Comparison of ENCODE assay signal across 12 cellular contexts in the genomic region with DNA sequence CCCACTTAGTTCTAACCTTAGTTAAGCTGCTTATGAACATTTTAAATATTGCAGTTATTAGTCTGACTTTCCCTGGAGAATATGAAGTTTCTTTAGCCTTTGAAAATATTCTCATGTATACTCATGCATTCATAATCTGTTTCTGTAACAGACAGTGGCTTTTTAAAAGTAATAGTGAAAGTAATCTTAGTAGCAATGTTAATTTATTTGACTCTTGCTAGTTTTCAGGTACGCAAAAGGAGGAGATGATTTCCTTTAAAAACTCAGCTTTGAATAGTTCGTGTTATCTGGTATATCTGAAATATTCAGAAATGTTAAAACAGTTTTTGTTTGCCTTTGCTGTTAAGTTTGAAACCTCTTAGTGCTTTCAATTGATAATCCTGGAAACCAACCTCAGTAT. TPM values are rescaled to one million over a fixed set of nuclear protein-coding genes. Genes with fewer than 3 reads are reported as not detected.
A peak's percentile ranks its signal among the peaks of the same experiment; 100 is the strongest.
DNase-seq lines count a peak whose midpoint lies in the region; ATAC-seq, FAIRE-seq and TF ChIP-seq lines count a peak whose summit lies in the region.
"Had no signal": no experiment of that assay in that cellular context is flagged by ENCODE, and none has a peak within 500 bp of the region (broad histone marks: within the 10 kb centered on the region; RNA-seq: fewer than 3 reads in every experiment).

No MANE protein-coding gene starts in this region.

- POLR2A ChIA-PET in GM12878 (lab: Charles Lee) (interaction anchor here (0.5 to 8.0 kb wide), 7 partner anchors 22 to 537 kb away, joined by 3 to 85 read pairs (median 5); partner anchors contain the start of gene NDUFV2), HEK293T (lab: Yijun Ruan, JAX) (no interaction called here)

- no peak for TF ChIP-seq RAD21 in GM12878 (IDR thresholded peaks at IDR 0.05; ENCODE audit: insufficient read depth, low read depth, low read length)

- H3K79me2 ChIP-seq in GM12878 (ENCODE audit: control insufficient read depth, insufficient read depth, low read length), result peaks cover 84% of the 10 kb centered on the region

- H3K4me2 ChIP-seq in BLaER1 (peak overlapping the region; percentile 81; the same call in 1 of the 2 replicates), GM12878 (ENCODE audit: control insufficient read depth, insufficient read depth) (peak overlapping the region; percentile 97)

- WGBS in GM12878 (ENCODE audit: insufficient coverage, insufficient replicate concordance, low lambda C conversion rate, missing lambda C conversion rate), result 0% methylated on average over 2 of the region's 2 CpGs

- no peaks in the 10 kb centered on the region for H3K9me3 Mint-ChIP-seq in naive B cell

- no peak for TF ChIP-seq CTCF in GM12878 (IDR thresholded peaks at IDR 0.05 in 2 of 3, conservative IDR thresholded peaks at IDR 0.05 in 1 of 3; ENCODE audit: control insufficient read depth in 2 of 3, extremely low read depth in 1 of 3, insufficient read depth in 1 of 3, low read depth in 3 of 3, low read length in 3 of 3)

- FAIRE-seq in GM12878 (lab: Jason Lieb, UNC), result no peak
- FAIRE-seq: pancreas had no signal

- in situ Hi-C loops in GM12878 (cut with MboI) (loop anchor here (10.0 kb wide), 1 partner anchor 436 kb away; the partner anchor contains the start of gene MTCL1), ACHN (cut with HindIII; ENCODE audit: low pct_ligation_motif_present, low pct_unique_long_range_greater_than_20kb, low sequenced_read_pairs) (no loop called here)

- RAD21 ChIA-PET in GM12878 (lab: Charles Lee; ENCODE audit: unreplicated experiment), result interaction anchor here (0.8 to 6.9 kb wide), 10 partner anchors 14 to 74 kb away, joined by 3 to 73 read pairs (median 16); partner anchors contain the start of gene NDUFV2

- SMC1A ChIA-PET in GM12878 (lab: Charles Lee; ENCODE audit: uncharacterized antibody, unreplicated experiment), result interaction anchor here (1.5 to 11.5 kb wide), 12 partner anchors 9 to 73 kb away, joined by 5 to 137 read pairs (median 28); partner anchors contain the start of gene NDUFV2

- CTCF ChIA-PET in GM12878 (lab: Yijun Ruan, JAX), result interaction anchor here (0.8 to 9.9 kb wide), 9 partner anchors 15 to 78 kb away, joined by 3 to 95 read pairs (median 9); partner anchors contain the start of gene NDUFV2
- CTCF ChIA-PET in HEK293T (lab: Yijun Ruan, JAX), result no interaction called here

- no peaks in the 10 kb centered on the region for H3K36me3 ChIP-seq in BLaER1
- no peaks in the 10 kb centered on the region for H3K36me3 ChIP-seq in KOPT-K1 (ENCODE audit: insufficient read depth, low read length)
- H3K36me3 ChIP-seq in GM12878 (ENCODE audit: control insufficient read depth in 2 of 2, insufficient read depth in 2 of 2, low read length in 1 of 2), result no peaks in the 10 kb centered on the region
- H3K36me3 ChIP-seq: pancreas had no signal

- H3K9me3 ChIP-seq in BLaER1, result no peaks in the 10 kb centered on the region
- H3K9me3 ChIP-seq in KOPT-K1 (ENCODE audit: insufficient read depth, low read length, poor library complexity, severe bottlenecking), result no peaks in the 10 kb centered on the region
- no peaks in the 10 kb centered on the region for H3K9me3 ChIP-seq in GM12878 (replicated peaks; ENCODE audit: control insufficient read depth, insufficient read depth, low read length)
- H3K9me3 ChIP-seq: Caco-2, pancreas had no signal

- H3K9ac ChIP-seq in BLaER1, result no peak overlapping the region; the same call in 1 of the 2 replicates
- peak overlapping the region; percentile 17; the same call in 1 of the 2 replicates for H3K9ac ChIP-seq in GM12878 (ENCODE audit: control insufficient read depth, insufficient read depth, low read length)

- peaks cover 46 to 75% (median 57%) of the 10 kb centered on the region in 3 donors for H3K4me1 Mint-ChIP-seq in naive B cell

- H3K27ac ChIP-seq in BLaER1 (no peak overlapping the region), KOPT-K1 (ENCODE audit: low read depth, low read length, poor library complexity, severe bottlenecking) (peak overlapping the region; percentile 30), GM12878 (ENCODE audit: control insufficient read depth, insufficient read depth) (peak overlapping the region; percentile 73)

- no peak for TF ChIP-seq EP300 in GM12878 (IDR thresholded peaks at IDR 0.05; ENCODE audit: borderline replicate concordance in 1 of 2, control insufficient read depth in 1 of 2, low read depth in 2 of 2, low read length in 2 of 2)

- H3K27ac Mint-ChIP-seq in naive B cell, result peak overlapping the region; percentile 29 to 98 (median 64)

- H2AFZ ChIP-seq in GM12878 (ENCODE audit: control insufficient read depth, low read depth, low read length), result no peak overlapping the region

- H3K4me1 ChIP-seq in BLaER1 (peaks cover 46% of the 10 kb centered on the region), GM12878 (ENCODE audit: control insufficient read depth, insufficient read depth, low read length) (peaks cover 28% of the 10 kb centered on the region; the same call in 1 of the 2 replicates)

- intact Hi-C loops in GM12878 (cut with micrococcal nuclease; ENCODE audit: unreplicated experiment), result loop anchor here (5.0 to 10.0 kb wide), 4 partner anchors 212 to 536 kb away; partner anchors contain the start of gene RAB12

- TF ChIP-seq POLR2A in GM12878 (IDR thresholded peaks at IDR 0.05; ENCODE audit: low read depth, low read length), result no peak

- H3K4me3 ChIP-seq in BLaER1 (no peak overlapping the region), GM12878 (peak overlapping the region; percentile 70)

- no peaks in the 10 kb centered on the region for H3K36me3 Mint-ChIP-seq in naive B cell

- H4K20me1 ChIP-seq in BLaER1 (peaks cover 78% of the 10 kb centered on the region), GM12878 (ENCODE audit: control insufficient read depth, insufficient read depth) (no peaks in the 10 kb centered on the region)

- peak overlapping the region; percentile 33 to 92 (median 78) for H3K4me3 Mint-ChIP-seq in naive B cell

- H3K27me3 Mint-ChIP-seq in naive B cell, result no peaks in the 10 kb centered on the region

- ATAC-seq in GM12878, result no peak
- no peak for ATAC-seq in naive B cell (ENCODE audit: low read depth in 2 of 2)
- no peak for ATAC-seq in GM21737 (IDR thresholded peaks at IDR 0.05; ENCODE audit: unreplicated experiment)
- ATAC-seq: pancreas had no signal

- no TSS peak for BruUV-seq in GM12878 (replicated peaks; lab: Mats Ljungman, UMichigan)

- DNase-seq in GM12878 (ENCODE audit: low read depth, low spot score) (no peak), naive B cell (no peak), ACHN (no peak), HEK293T (ENCODE audit: extremely low spot score) (no peak), nucleus accumbens (lab: John Stamatoyannopoulos, UW) (no peak)
- DNase-seq: anterior cingulate cortex, Caco-2, head of caudate nucleus, pancreas had no signal

- H3K27me3 ChIP-seq in BLaER1 (no peaks in the 10 kb centered on the region), GM12878 (replicated peaks in 1 of 2; ENCODE audit: control insufficient read depth in 2 of 2, insufficient read depth in 2 of 2, low read length in 1 of 2) (no peaks in the 10 kb centered on the region)
- H3K27me3 ChIP-seq: pancreas had no signal

TF ChIP-seq in GM12878, 131 proteins besides CTCF, POLR2A, EP300 and RAD21 (continues in another document):
- no peak for TF ChIP-seq MYB (IDR thresholded peaks at IDR 0.05; ENCODE audit: borderline replicate concordance, low read depth, low read length)
- no peak for TF ChIP-seq NRF1 (conservative IDR thresholded peaks at IDR 0.05; ENCODE audit: low read depth, low read length)

TF ChIP-seq in HEK293T, 16 proteins besides CTCF, POLR2A, EP300 and RAD21 (continues in another document):
- TF ChIP-seq TARDBP (IDR thresholded peaks at IDR 0.05), result no peak
- TF ChIP-seq ZNF384 (IDR thresholded peaks at IDR 0.05), result no peak
- TF ChIP-seq SUZ12 (IDR thresholded peaks at IDR 0.05), result no peak
- TF ChIP-seq BHLHE40 (IDR thresholded peaks at IDR 0.05; ENCODE audit: borderline replicate concordance), result no peak
- TF ChIP-seq ARNT (IDR thresholded peaks at IDR 0.05), result no peak

RNA-seq across cellular contexts. Expression of gene ANKRD12, which starts 3.8 kb away (rescaled TPM):
- 66.1 and 85.1 TPM in 2 replicates for total RNA-seq in GM12878 (2013; cell fraction: nucleolus; rRNA removed)
- total RNA-seq in GM12878 (2014; rRNA removed), result 18.6 and 22.1 TPM in 2 replicates
- total RNA-seq in GM12878 (2014; rRNA removed; fragmentation: Illumina TruSeq; extraction: Trizol), result 30.4 and 33.2 TPM in 2 replicates
- total RNA-seq in GM12878 (2021), result 30.6 and 34.4 TPM in 2 replicates
- 9.0 TPM for polyA plus RNA-seq in GM12878 (2011; ENCODE audit: low read depth)
- 11.5 and 18.3 TPM in 2 replicates for polyA plus RNA-seq in GM12878 (2011; rRNA removed)
- 2.4 and 3.1 TPM in 2 replicates for polyA plus RNA-seq in GM12878 (2011; cell fraction: cytosol; rRNA removed)
- polyA plus RNA-seq in GM12878 (2011; cell fraction: nucleus; rRNA removed), result 16.5 and 21.3 TPM in 2 replicates
- 20.4 and 26.0 TPM in 2 replicates for polyA plus RNA-seq in GM12878 (2012)
- polyA plus RNA-seq in GM12878 (2014; fragmentation: Illumina TruSeq; extraction: Trizol), result 20.2 and 23.9 TPM in 2 replicates
- polyA plus RNA-seq in GM12878 (2014; fragmentation: Nextera tagmentation; extraction: Ambion mirVana), result 10 to 100 TPM; 20.0 to 20.3 TPM
- polyA plus RNA-seq in GM12878 (2014; rRNA removed), result 5.9 and 7.3 TPM in 2 replicates
- polyA plus RNA-seq in GM12878 (2016; fragmentation: Nextera tagmentation; extraction: Ambion mirVana), result 10 to 100 TPM; 40.9 to 45.7 TPM
- 36.3 and 78.0 TPM in 2 replicates for polyA minus RNA-seq in GM12878 (2011; rRNA and poly(A)+ RNA removed)
- polyA minus RNA-seq in GM12878 (2011; cell fraction: cytosol; rRNA and poly(A)+ RNA removed), result 27.7 and 29.5 TPM in 2 replicates
- polyA minus RNA-seq in GM12878 (2011; cell fraction: nucleus; rRNA and poly(A)+ RNA removed), result 27.1 and 40.9 TPM in 2 replicates
- 10 to 100 TPM in 5 of 6 donors, 1 to 10 TPM in 1; 6.7 to 93.9 (median 27.4) TPM for polyA plus RNA-seq in naive B cell (ENCODE audit: low read depth in 6 of 6)

RNA-seq across cellular contexts. Expression of gene NDUFV2, which starts 37.9 kb away (rescaled TPM):
- 299 and 306 TPM in 2 replicates for total RNA-seq in GM12878 (2013; cell fraction: nucleolus; rRNA removed)
- total RNA-seq in GM12878 (2014; rRNA removed) (321 and 329 TPM in 2 replicates), GM12878 (2014; rRNA removed; fragmentation: Illumina TruSeq; extraction: Trizol) (278 and 282 TPM in 2 replicates), GM12878 (2021) (254 and 267 TPM in 2 replicates)
- 211 TPM for polyA plus RNA-seq in GM12878 (2011; ENCODE audit: low read depth)
- polyA plus RNA-seq in GM12878 (2011; rRNA removed) (236 and 300 TPM in 2 replicates), GM12878 (2014; fragmentation: Illumina TruSeq; extraction: Trizol) (290 and 321 TPM in 2 replicates), GM12878 (2014; fragmentation: Nextera tagmentation; extraction: Ambion mirVana) (100 to 1,000 TPM; 409 to 471 TPM), GM12878 (2014; rRNA removed) (281 and 302 TPM in 2 replicates), GM12878 (2016; fragmentation: Nextera tagmentation; extraction: Ambion mirVana) (100 to 1,000 TPM; 584 to 590 TPM), naive B cell (ENCODE audit: low read depth in 6 of 6) (100 to 1,000 TPM; 109 to 199 (median 154) TPM)
- polyA plus RNA-seq in GM12878 (2011; cell fraction: cytosol; rRNA removed), result 110 and 117 TPM in 2 replicates
- polyA plus RNA-seq in GM12878 (2011; cell fraction: nucleus; rRNA removed), result 87.7 and 96.6 TPM in 2 replicates
- 189 and 202 TPM in 2 replicates for polyA plus RNA-seq in GM12878 (2012)
- 68.0 and 81.6 TPM in 2 replicates for polyA minus RNA-seq in GM12878 (2011; rRNA and poly(A)+ RNA removed)
- 19.5 and 28.3 TPM in 2 replicates for polyA minus RNA-seq in GM12878 (2011; cell fraction: cytosol; rRNA and poly(A)+ RNA removed)
- 85.4 and 121 TPM in 2 replicates for polyA minus RNA-seq in GM12878 (2011; cell fraction: nucleus; rRNA and poly(A)+ RNA removed)
